8 cellular contexts compared by ENCODE assay signal in genomic region chr17:64025732-64026294, GRCh38. TPM values are rescaled to one million over a fixed set of nuclear protein-coding genes. Genes with fewer than 3 reads are reported as not detected.
DNase-seq lines count a peak whose midpoint lies in the region; ATAC-seq and TF ChIP-seq lines count a peak whose summit lies in the region.

No MANE protein-coding gene starts in this region.

- no peaks in the 10 kb centered on the region for H4K20me1 ChIP-seq in GM23338 (replicated peaks; ENCODE audit: insufficient read depth)

- H3K27ac ChIP-seq in GM23338 (ENCODE audit: low read depth) (no peak overlapping the region), SK-N-MC (no peak overlapping the region), psoas muscle (no peak overlapping the region)

- no peaks in the 10 kb centered on the region for H3F3A ChIP-seq in GM23338 (replicated peaks; ENCODE audit: low read depth)

- peak overlapping the region; percentile 84; the same call in 1 of the 2 replicates for H2AFZ ChIP-seq in GM23338

- no peaks in the 10 kb centered on the region for H3K36me3 ChIP-seq in GM23338 (ENCODE audit: insufficient read depth)
- no peaks in the 10 kb centered on the region for H3K36me3 ChIP-seq in SK-N-MC (ENCODE audit: insufficient read depth, low read length)
- H3K36me3 ChIP-seq in psoas muscle (ENCODE audit: insufficient read depth in 1 of 2, low read depth in 1 of 2): no peaks in the 10 kb centered on the region

- no peaks in the 10 kb centered on the region; the same call in 2 of the 3 replicates for H3K9me3 Mint-ChIP-seq in GM23338

- H3K27me3 ChIP-seq in GM23338 (ENCODE audit: insufficient read depth) (0 out of 2 replicates have a peak, but pooled peaks cover 4% of the 10 kb centered on the region), psoas muscle (ENCODE audit: insufficient read depth in 3 of 3, low read length in 2 of 3) (no peaks in the 10 kb centered on the region)

- no peaks in the 10 kb centered on the region for H3K79me2 ChIP-seq in GM23338 (replicated peaks; ENCODE audit: insufficient read depth)

- peak; percentile 49 for DNase-seq in Caki2 (ENCODE audit: low read depth)
- DNase-seq in GM23338 (ENCODE audit: low spot score): peak; percentile 95
- DNase-seq in MV-4-11 (lab: John Stamatoyannopoulos, UW): peak; percentile 79
- DNase-seq in SK-N-MC (ENCODE audit: low read depth, low spot score): no peak
- DNase-seq in activated gamma-delta T cell treated with anti-CD3 and anti-CD28 coated beads, Interleukin-2, amount 50 U/mL, for 16 hours (ENCODE audit: low read depth): peak; percentile 84
- DNase-seq in Right ventricle myocardium superior: peak; percentile 87
- DNase-seq in psoas muscle: peak; percentile 79 to 93
- DNase-seq in ureter (ENCODE audit: low spot score): peak; percentile 81

- H3K9me2 ChIP-seq in GM23338 (ENCODE audit: insufficient read depth): no peaks in the 10 kb centered on the region

- ATAC-seq in GM23338 (peak; percentile 96), Right ventricle myocardium superior (ENCODE audit: poor library complexity) (peak; percentile 83), psoas muscle (peak; percentile 83 to 93 (median 88))

- H3K4me3 ChIP-seq in GM23338 (peak overlapping the region; percentile 42), SK-N-MC (peak overlapping the region; percentile 70), psoas muscle (peak overlapping the region; percentile 53)

- H3K4me1 Mint-ChIP-seq in GM23338: peaks cover 4% of the 10 kb centered on the region

- H3K4me1 ChIP-seq in GM23338 (ENCODE audit: insufficient read depth): no peaks in the 10 kb centered on the region
- H3K4me1 ChIP-seq in psoas muscle: peaks cover 4% of the 10 kb centered on the region

- intact Hi-C loops in Right ventricle myocardium superior (cut with DNase I): loop anchor here (5.0 to 10.0 kb wide), 2 partner anchors 111 to 256 kb away; partner anchors contain the start of genes CSHL1 and GH1
- intact Hi-C loops in psoas muscle (cut with DNase I): loop anchor here (2.0 to 5.0 kb wide), 3 partner anchors 107 to 256 kb away; partner anchors contain the start of genes CSHL1 (in 1 of the 2) and GH1 (in 1 of the 2)

- peak overlapping the region; percentile 70 for H3K4me2 ChIP-seq in GM23338

- H3K9ac ChIP-seq in SK-N-MC (ENCODE audit: insufficient read length): no peak overlapping the region

- H3K9me3 ChIP-seq in SK-N-MC (ENCODE audit: low read depth, low read length) (no peaks in the 10 kb centered on the region), psoas muscle (no peaks in the 10 kb centered on the region)

- H3K27ac Mint-ChIP-seq in GM23338: no peak overlapping the region

- H3K4me3 Mint-ChIP-seq in GM23338: peak overlapping the region; percentile 48; the same call in 2 of the 3 replicates

- in situ Hi-C loops in Caki2 (cut with HindIII; ENCODE audit: low pct_unique_long_range_greater_than_20kb, low sequenced_read_pairs): no loop called here

- H3K27me3 Mint-ChIP-seq in GM23338 (ENCODE audit: insufficient read depth, low read depth, poor library complexity): peaks cover 12% of the 10 kb centered on the region

- TF ChIP-seq CTCF in GM23338 (conservative IDR thresholded peaks at IDR 0.05; ENCODE audit: low read depth in 2 of 2) (peak; percentile 95 to 98), psoas muscle (IDR thresholded peaks at IDR 0.05) (peak; percentile 92)

- 2 to 4% (median 2%) methylated on average over 21 of the region's 21 CpGs for WGBS in psoas muscle, 3 donors

- H3K36me3 Mint-ChIP-seq in GM23338 (ENCODE audit: low read depth): no peaks in the 10 kb centered on the region

TF ChIP-seq in GM23338, 12 proteins besides CTCF, POLR2A, EP300 and RAD21:
- TF ChIP-seq CREB1 (CRISPR knock-in tag; IDR thresholded peaks at IDR 0.05; ENCODE audit: low read depth): 0 out of 2 replicates have a peak, but pooled peaks have one; percentile 24
- no peak for TF ChIP-seq STAT1 (IDR thresholded peaks at IDR 0.05; ENCODE audit: unreplicated experiment)

RNA-seq across cellular contexts. Expression of gene ICAM2, which starts 5.4 kb away (rescaled TPM):
- total RNA-seq in Caki2 (2014; rRNA removed; shearing (Covaris generic); ENCODE audit: low replicate concordance): not detected in 2 replicates
- 0.31 and 0.58 TPM in 2 replicates for total RNA-seq in GM23338 (2014; rRNA removed; shearing (Covaris generic))
- polyA plus RNA-seq in GM23338 (2016; fragmentation: Nextera tagmentation; extraction: Ambion mirVana): 0.57 and 0.86 TPM in 2 replicates
- total RNA-seq in Right ventricle myocardium superior: 31.9 TPM
- 10 to 100 TPM; 22.5 to 34.8 (median 26.8) TPM for total RNA-seq in psoas muscle
- 10 to 100 TPM; 20.4 to 50.0 (median 34.0) TPM for polyA plus RNA-seq in psoas muscle
- total RNA-seq in ureter: 39.0 TPM

RNA-seq across cellular contexts. Expression of gene PRR29, which starts 27.7 kb away (rescaled TPM):
- total RNA-seq in Caki2 (2014; rRNA removed; shearing (Covaris generic); ENCODE audit: low replicate concordance): 1.1 and 3.9 TPM in 2 replicates
- 0.74 and 1.3 TPM in 2 replicates for total RNA-seq in GM23338 (2014; rRNA removed; shearing (Covaris generic))
- polyA plus RNA-seq in GM23338 (2016; fragmentation: Nextera tagmentation; extraction: Ambion mirVana) (0.24 and 0.66 TPM in 2 replicates), psoas muscle (under 1 TPM; 0.09 to 0.13 (median 0.11) TPM)
- total RNA-seq in Right ventricle myocardium superior (0.30 TPM), psoas muscle (under 1 TPM in 3 of 4 donors, not detected in 1; 0.19 to 0.47 (median 0.25) TPM), ureter (3.5 TPM)

RNA-seq across cellular contexts. Expression of gene SCN4A, which starts 53.1 kb away (rescaled TPM):
- 0.37 and 0.38 TPM in 2 replicates for total RNA-seq in Caki2 (2014; rRNA removed; shearing (Covaris generic); ENCODE audit: low replicate concordance)
- total RNA-seq in GM23338 (2014; rRNA removed; shearing (Covaris generic)): 7.9 and 8.5 TPM in 2 replicates
- polyA plus RNA-seq in GM23338 (2016; fragmentation: Nextera tagmentation; extraction: Ambion mirVana): 2.3 and 2.5 TPM in 2 replicates
- 0.56 TPM for total RNA-seq in Right ventricle myocardium superior
- total RNA-seq in psoas muscle: 100 to 1,000 TPM in 2 of 4 donors, 10 to 100 TPM in 2; 45.9 to 137 (median 98.4) TPM
- 10 to 100 TPM in 2 of 3 donors, 1 to 10 TPM in 1; 3.8 to 34.9 (median 14.7) TPM for polyA plus RNA-seq in psoas muscle
- 2.2 TPM for total RNA-seq in ureter

Comparison
In these comparisons a context has a peak if more than half of its experiments do, and no peak if none do; other contexts are left out.
1. RNA of gene ICAM2, which starts 5.4 kb away (total RNA-seq): 39.0 TPM in ureter (single experiment), 31.9 TPM in Right ventricle myocardium superior (single experiment) and 22.5 to 34.8 TPM in psoas muscle; 0.31 to 0.58 TPM in GM23338 and not detected in Caki2; every median in the first group is over 10 times any median in the second.
2. Peak in every context shown above with its lines, with median percentiles within 50 percentile points of each other: ATAC-seq and H3K4me3 ChIP-seq.